17 cellular contexts compared by ENCODE assay signal in the genomic region with DNA sequence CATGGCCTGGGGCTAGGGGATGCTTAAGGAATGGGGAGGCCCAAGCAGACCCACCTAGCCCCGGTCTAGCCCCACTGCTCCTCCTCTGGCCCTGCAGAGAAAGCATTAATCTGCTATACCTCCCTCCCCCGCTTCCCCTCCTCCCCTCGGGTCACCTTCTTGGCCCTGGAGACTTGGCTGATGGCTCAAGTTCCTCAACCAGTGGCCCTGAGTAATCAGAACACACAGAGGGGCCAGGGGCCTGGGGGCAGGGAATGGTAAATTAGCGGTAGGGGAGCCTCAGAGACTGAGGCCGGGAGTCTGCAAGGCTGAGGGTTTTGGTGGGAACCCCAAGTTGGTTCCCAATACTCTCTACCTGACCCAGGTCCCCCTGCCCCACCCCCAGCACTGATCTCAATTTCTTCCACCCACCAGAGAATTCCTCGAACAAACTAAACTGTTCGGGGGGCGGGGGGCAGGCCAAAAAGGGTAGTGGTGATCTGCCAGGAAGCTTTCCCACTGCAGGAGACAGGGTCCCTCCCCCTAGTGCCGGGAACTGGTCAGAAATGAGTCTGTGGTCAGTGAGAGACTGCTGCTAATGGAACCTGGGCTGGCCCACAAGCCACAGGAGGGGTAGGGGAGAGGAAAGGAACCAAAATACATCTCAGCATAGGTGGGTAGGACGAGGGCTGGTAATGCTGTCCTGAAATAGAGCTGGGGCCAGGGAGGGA. TPM values are rescaled to one million over a fixed set of nuclear protein-coding genes. Genes with fewer than 3 reads are reported as not detected.
"Had no signal": no experiment of that assay in that cellular context is flagged by ENCODE, and none has a peak within 500 bp of the region (broad histone marks: within the 10 kb centered on the region; RNA-seq: fewer than 3 reads in every experiment).

No MANE protein-coding gene starts in this region.

- H3K9me3 Mint-ChIP-seq: activated naive CD4-positive, alpha-beta T cell treated with anti-CD3 and anti-CD28 coated beads, Interleukin-2, amount 50 U/mL, for 72 hours; activated T-cell treated with anti-CD3 and anti-CD28 coated beads, Interleukin-2, amount 50 U/mL, for 72 hours; memory B cell; naive thymus-derived CD4-positive, alpha-beta T cell had no signal

- H3K27me3 Mint-ChIP-seq: naive thymus-derived CD4-positive, alpha-beta T cell; progenitor cell of endocrine pancreas had no signal

- DNase-seq: activated CD4-positive, alpha-beta T cell treated with anti-CD3 and anti-CD28 coated beads for 1 hour; activated CD8-positive, alpha-beta memory T cell treated with anti-CD3 and anti-CD28 coated beads for 24 hours; activated gamma-delta T cell; activated T-cell treated with anti-CD3 and anti-CD28 coated beads, Interleukin-2, amount 50 U/mL, for 72 hours; head of caudate nucleus; kidney glomerular epithelial cell; naive thymus-derived CD4-positive, alpha-beta T cell; stimulated activated naive CD8-positive, alpha-beta T cell treated with anti-CD3 and anti-CD28 coated beads, Interleukin-15, Interleukin-2, amounts not matched to agents 100 U/mL and 50 U/mL, for 24 hours; T1000; uterus had no signal

- H3K27me3 ChIP-seq: cardiac muscle cell, right atrium auricular region, tibial nerve, uterus had no signal

- H3K4me1 ChIP-seq: uterus had no signal

- ATAC-seq: activated naive CD4-positive, alpha-beta T cell treated with anti-CD3 and anti-CD28 coated beads, Interleukin-2, amount 50 U/mL, for 72 hours; activated T-cell treated with anti-CD3 and anti-CD28 coated beads, Interleukin-2, amount 50 U/mL, for 72 hours; naive thymus-derived CD4-positive, alpha-beta T cell; stimulated activated naive CD8-positive, alpha-beta T cell treated with anti-CD3 and anti-CD28 coated beads, Interleukin-15, Interleukin-2, amounts not matched to agents 100 U/mL and 50 U/mL, for 24 hours had no signal

- H3K36me3 ChIP-seq: cardiac muscle cell, right atrium auricular region, tibial nerve, uterus had no signal

- H3K27ac ChIP-seq: cardiac muscle cell, right atrium auricular region, tibial nerve, uterus, VCaP had no signal

- H3K4me3 ChIP-seq: cardiac muscle cell, right atrium auricular region, tibial nerve, uterus had no signal

- H3K4me3 Mint-ChIP-seq: activated T-cell treated with anti-CD3 and anti-CD28 coated beads, Interleukin-2, amount 50 U/mL, for 72 hours; memory B cell; naive thymus-derived CD4-positive, alpha-beta T cell had no signal

- H3K9me3 ChIP-seq: right atrium auricular region, tibial nerve, uterus had no signal

- H3K27ac Mint-ChIP-seq: activated naive CD4-positive, alpha-beta T cell treated with anti-CD3 and anti-CD28 coated beads, Interleukin-2, amount 50 U/mL, for 72 hours; activated T-cell treated with anti-CD3 and anti-CD28 coated beads, Interleukin-2, amount 50 U/mL, for 72 hours; memory B cell; naive thymus-derived CD4-positive, alpha-beta T cell; progenitor cell of endocrine pancreas had no signal

- H3K36me3 Mint-ChIP-seq: activated naive CD4-positive, alpha-beta T cell treated with anti-CD3 and anti-CD28 coated beads, Interleukin-2, amount 50 U/mL, for 72 hours; memory B cell; naive thymus-derived CD4-positive, alpha-beta T cell had no signal

RNA-seq across cellular contexts. Expression of gene GPD1, which starts 31.5 kb away (rescaled TPM):
- total RNA-seq: uterus had no signal
- polyA plus RNA-seq: naive thymus-derived CD4-positive, alpha-beta T cell had no signal
